1 cellular context compared by ENCODE assay signal in genomic region chr9:15422355-15423327, GRCh38.
A peak's percentile ranks its signal among the peaks of the same experiment; 100 is the strongest.
TF ChIP-seq lines count a peak whose summit lies in the region.

SNAPC3 (plus strand) TSS chr9:15422876; CDS start chr9:15422880, 4 bp downstream.

TF ChIP-seq in SK-N-SH, 30 proteins besides CTCF, POLR2A, EP300 and RAD21 (continued from another document):
- no peak for TF ChIP-seq REST (IDR thresholded peaks at IDR 0.05; ENCODE audit: low read depth, low read length)
- TF ChIP-seq TCF12 (IDR thresholded peaks at IDR 0.05): no peak
- peak; percentile 98 for TF ChIP-seq CHD2 (IDR thresholded peaks at IDR 0.05; ENCODE audit: low read length, partially characterized antibody)
- peak; percentile 96 for TF ChIP-seq ZBTB33 (IDR thresholded peaks at IDR 0.05; ENCODE audit: borderline replicate concordance, low read depth)
- no peak for TF ChIP-seq FOSL2 (IDR thresholded peaks at IDR 0.05; ENCODE audit: borderline replicate concordance, low read depth)
- TF ChIP-seq PBX3 (IDR thresholded peaks at IDR 0.05): no peak
- TF ChIP-seq POLR2AphosphoS5 (IDR thresholded peaks at IDR 0.05; ENCODE audit: low read depth, low read length): peak; percentile 91
- no peak for TF ChIP-seq FOXM1 (IDR thresholded peaks at IDR 0.05; ENCODE audit: low read depth)
TF ChIP-seq in SK-N-SH: peak in this region for 8.
